11 cellular contexts compared by ENCODE assay signal in genomic region chr2:238005528-238005927, GRCh38.
"Had no signal": no experiment of that assay in that cellular context is flagged by ENCODE, and none has a peak within 500 bp of the region (broad histone marks: within the 10 kb centered on the region; RNA-seq: fewer than 3 reads in every experiment).

No MANE protein-coding gene starts in this region.

- ATAC-seq: gastrocnemius medialis, heart right ventricle had no signal

- H3K27ac Mint-ChIP-seq: activated CD4-positive, alpha-beta memory T cell treated with anti-CD3 and anti-CD28 coated beads, Interleukin-2, amount 10 ng/mL, durations not matched to agents 7 days and 5 days; activated naive CD8-positive, alpha-beta T cell treated with anti-CD3 and anti-CD28 coated beads, Interleukin-2, amount 10 ng/mL, durations not matched to agents 7 days and 5 days had no signal

- H3K9me3 Mint-ChIP-seq: activated CD4-positive, alpha-beta memory T cell treated with anti-CD3 and anti-CD28 coated beads, Interleukin-2, amount 10 ng/mL, durations not matched to agents 7 days and 5 days; activated naive CD8-positive, alpha-beta T cell treated with anti-CD3 and anti-CD28 coated beads, Interleukin-2, amount 10 ng/mL, durations not matched to agents 7 days and 5 days; T-helper 2 cell treated with Interferon-gamma antibody and Interleukin-4, amounts not matched to agents 5 μg/mL and 100 μg/mL, for 36 hours had no signal

- H3K9me3 ChIP-seq: gastrocnemius medialis, heart right ventricle, tibial nerve, vagina had no signal

- H3K4me3 ChIP-seq: gastrocnemius medialis, heart right ventricle, tibial nerve, vagina had no signal

- H3K4me3 Mint-ChIP-seq: activated CD4-positive, alpha-beta memory T cell treated with anti-CD3 and anti-CD28 coated beads, Interleukin-2, amount 10 ng/mL, durations not matched to agents 7 days and 5 days; activated naive CD8-positive, alpha-beta T cell treated with anti-CD3 and anti-CD28 coated beads, Interleukin-2, amount 10 ng/mL, durations not matched to agents 7 days and 5 days; T-helper 2 cell treated with Interferon-gamma antibody and Interleukin-4, amounts not matched to agents 5 μg/mL and 100 μg/mL, for 36 hours had no signal

- DNase-seq: activated CD4-positive, alpha-beta memory T cell treated with anti-CD3 and anti-CD28 coated beads, Interleukin-2, amount 10 ng/mL, durations not matched to agents 7 days and 5 days; activated CD8-positive, alpha-beta memory T cell treated with anti-CD3 and anti-CD28 coated beads, Interleukin-2, amount 50 U/mL, for 48 hours; activated naive CD8-positive, alpha-beta T cell treated with anti-CD3 and anti-CD28 coated beads, Interleukin-2, amount 10 ng/mL, durations not matched to agents 7 days and 5 days; aorta; gastrocnemius medialis; heart right ventricle; posterior cingulate gyrus; stimulated activated CD4-positive, alpha-beta T cell treated with anti-CD3 and anti-CD28 coated beads, Interleukin-4, amount 100 ng/mL, for 4 hours had no signal

- H3K27me3 ChIP-seq: gastrocnemius medialis, heart right ventricle, tibial nerve, vagina had no signal

- H3K27me3 Mint-ChIP-seq: activated CD4-positive, alpha-beta memory T cell treated with anti-CD3 and anti-CD28 coated beads, Interleukin-2, amount 10 ng/mL, durations not matched to agents 7 days and 5 days; activated naive CD8-positive, alpha-beta T cell treated with anti-CD3 and anti-CD28 coated beads, Interleukin-2, amount 10 ng/mL, durations not matched to agents 7 days and 5 days had no signal

- H3K36me3 ChIP-seq: gastrocnemius medialis, vagina had no signal

- H3K27ac ChIP-seq: gastrocnemius medialis, heart right ventricle, tibial nerve, vagina had no signal

- H3K4me1 ChIP-seq: gastrocnemius medialis, tibial nerve, vagina had no signal
